1 cellular context compared by ENCODE assay signal in the genomic region with DNA sequence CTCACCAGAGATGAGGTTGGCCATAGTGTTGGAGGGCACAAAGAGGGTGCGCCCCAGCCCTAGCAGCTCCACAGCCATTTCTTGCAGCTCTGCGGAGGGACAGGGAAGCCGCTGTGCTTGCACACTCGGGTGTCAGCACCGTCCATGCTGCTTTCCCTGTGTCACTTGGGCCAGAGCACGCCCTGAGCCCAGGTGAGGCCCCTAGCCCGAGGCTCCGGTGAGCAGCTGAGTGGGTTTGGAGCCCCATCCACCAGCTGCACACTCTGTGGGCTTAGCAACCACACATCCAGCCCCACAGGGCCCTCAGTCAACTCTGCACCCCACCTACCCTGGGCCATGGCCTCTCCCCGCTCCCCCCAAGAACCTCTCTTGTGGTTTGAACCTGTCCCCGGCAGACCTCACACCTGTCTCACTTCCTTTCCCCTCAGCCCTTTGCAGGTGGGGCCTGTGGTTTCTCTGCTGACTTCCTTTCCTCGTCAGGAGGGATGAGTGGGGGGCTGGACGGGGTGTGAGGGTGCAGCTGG.
TF ChIP-seq lines count a peak whose summit lies in the region.

No MANE protein-coding gene starts in this region.

TF ChIP-seq in H1, 55 proteins besides CTCF, POLR2A, EP300 and RAD21:
- TF ChIP-seq CEBPB (IDR thresholded peaks at IDR 0.05; ENCODE audit: low read depth, low read length) (no peak), EGR1 (IDR thresholded peaks at IDR 0.05; ENCODE audit: borderline replicate concordance, low read depth, low read length) (no peak), SP4 (IDR thresholded peaks at IDR 0.05; ENCODE audit: low read length) (no peak), TAF1 (IDR thresholded peaks at IDR 0.05; ENCODE audit: low read depth, low read length) (no peak)
